Comparison of ENCODE assay signal across 34 cellular contexts in genomic region chr2:18105929-18106328, GRCh38.
"Had no signal": no experiment of that assay in that cellular context is flagged by ENCODE, and none has a peak within 500 bp of the region (broad histone marks: within the 10 kb centered on the region; RNA-seq: fewer than 3 reads in every experiment).

No MANE protein-coding gene starts in this region.

- H3K36me3 Mint-ChIP-seq: activated naive CD8-positive, alpha-beta T cell; brain had no signal

- H3K4me1 ChIP-seq: breast epithelium, colonic mucosa, esophagus squamous epithelium had no signal

- H3K27ac ChIP-seq: adrenal gland, colonic mucosa, epithelial cell of prostate, esophagus squamous epithelium, gastroesophageal sphincter, heart right ventricle, WERI-Rb-1 had no signal

- H3K27me3 ChIP-seq: adrenal gland, ascending aorta, breast epithelium, cardiac muscle cell, colonic mucosa, esophagus squamous epithelium, gastroesophageal sphincter, heart right ventricle had no signal

- H3K27ac Mint-ChIP-seq: activated B cell treated with CpG ODN at 0.5 μM for 24 hours; activated CD8-positive, alpha-beta T cell treated with anti-CD3 and anti-CD28 coated beads for 36 hours; activated naive CD8-positive, alpha-beta T cell; activated T-helper 17 cell treated with anti-CD3 and anti-CD28 coated beads, Interleukin-2, amount 50 U/mL, for 72 hours; brain; T-helper 17 cell; T-helper 2 cell treated with Interferon-gamma antibody and Interleukin-4, amounts not matched to agents 5 μg/mL and 100 μg/mL, for 36 hours had no signal

- H3K4me1 Mint-ChIP-seq: activated B cell treated with CpG ODN at 0.5 μM for 24 hours; activated T-helper 17 cell treated with anti-CD3 and anti-CD28 coated beads, Interleukin-2, amount 50 U/mL, for 72 hours; brain; T-helper 17 cell had no signal

- H3K9me3 ChIP-seq: adrenal gland, ascending aorta, breast epithelium, colonic mucosa, esophagus squamous epithelium, gastroesophageal sphincter, heart right ventricle had no signal

- H3K4me3 ChIP-seq: adrenal gland, ascending aorta, breast epithelium, cardiac muscle cell, colonic mucosa, esophagus squamous epithelium, gastroesophageal sphincter, heart right ventricle had no signal

- ATAC-seq: activated CD4-positive, CD25-positive, alpha-beta regulatory T cell treated with anti-CD3 and anti-CD28 coated beads, Interleukin-2, amount 50 U/mL, for 24 hours; activated CD8-positive, alpha-beta T cell treated with anti-CD3 and anti-CD28 coated beads for 36 hours; activated T-cell treated with anti-CD3 and anti-CD28 coated beads, Interleukin-2, amount 50 U/mL, for 4 hours; activated T-helper 17 cell treated with anti-CD3 and anti-CD28 coated beads, Interleukin-2, amount 50 U/mL, for 72 hours; gastroesophageal sphincter; heart right ventricle; T-helper 17 cell had no signal

- H3K9me3 Mint-ChIP-seq: activated B cell treated with CpG ODN at 0.5 μM for 24 hours; activated CD8-positive, alpha-beta T cell treated with anti-CD3 and anti-CD28 coated beads for 36 hours; activated T-cell treated with anti-CD3 and anti-CD28 coated beads, Interleukin-2, amount 50 U/mL, for 4 hours; brain; T-helper 2 cell treated with Interferon-gamma antibody and Interleukin-4, amounts not matched to agents 5 μg/mL and 100 μg/mL, for 36 hours had no signal

- H3K4me3 Mint-ChIP-seq: activated B cell treated with CpG ODN at 0.5 μM for 24 hours; activated CD8-positive, alpha-beta T cell treated with anti-CD3 and anti-CD28 coated beads for 36 hours; activated naive CD8-positive, alpha-beta T cell; activated T-cell treated with anti-CD3 and anti-CD28 coated beads, Interleukin-2, amount 50 U/mL, for 4 hours; activated T-helper 17 cell treated with anti-CD3 and anti-CD28 coated beads, Interleukin-2, amount 50 U/mL, for 72 hours; brain; T-helper 17 cell; T-helper 2 cell treated with Interferon-gamma antibody and Interleukin-4, amounts not matched to agents 5 μg/mL and 100 μg/mL, for 36 hours had no signal

- FAIRE-seq: endometrium, endothelial cell of umbilical vein had no signal

- H3K27me3 Mint-ChIP-seq: activated T-helper 17 cell treated with anti-CD3 and anti-CD28 coated beads, Interleukin-2, amount 50 U/mL, for 72 hours; brain; T-helper 17 cell had no signal

- DNase-seq: activated B cell treated with CpG ODN at 0.5 μM for 24 hours; activated CD4-positive, alpha-beta T cell treated with anti-CD3 and anti-CD28 coated beads for 48 hours; activated CD4-positive, alpha-beta T cell treated with anti-CD3 and anti-CD28 coated beads, Interleukin-2, amount 50 U/mL, for 1 hour; activated CD4-positive, alpha-beta T cell treated with anti-CD3 and anti-CD28 coated beads, Interleukin-2, amount 50 U/mL, for 48 hours; activated CD8-positive, alpha-beta memory T cell treated with anti-CD3 and anti-CD28 coated beads for 24 hours; activated CD8-positive, alpha-beta T cell treated with anti-CD3 and anti-CD28 coated beads for 36 hours; activated effector memory CD4-positive, alpha-beta T cell treated with Interleukin-2 at 50 U/mL for 16 hours; activated gamma-delta T cell treated with Interleukin-2 at 50 U/mL for 16 hours; activated naive CD4-positive, alpha-beta T cell treated with anti-CD3 and anti-CD28 coated beads, Interleukin-2, amount 50 U/mL, for 16 hours; activated naive CD4-positive, alpha-beta T cell treated with Interleukin-2 at 50 U/mL for 16 hours; activated T-cell treated with anti-CD3 and anti-CD28 coated beads, Interleukin-2, amount 50 U/mL, for 4 hours; adrenal gland; central memory CD4-positive, alpha-beta T cell; cerebellar nuclear complex; colonic mucosa; effector CD8-positive, alpha-beta T cell; esophagus squamous epithelium; foreskin melanocyte; heart right ventricle; T-helper 17 cell; T1000; WERI-Rb-1 had no signal

- H3K36me3 ChIP-seq: adrenal gland, ascending aorta, breast epithelium, cardiac muscle cell, colonic mucosa, esophagus squamous epithelium, gastroesophageal sphincter, heart right ventricle, WERI-Rb-1 had no signal
